Comparison of ENCODE assay signal across 11 cellular contexts in the genomic region with DNA sequence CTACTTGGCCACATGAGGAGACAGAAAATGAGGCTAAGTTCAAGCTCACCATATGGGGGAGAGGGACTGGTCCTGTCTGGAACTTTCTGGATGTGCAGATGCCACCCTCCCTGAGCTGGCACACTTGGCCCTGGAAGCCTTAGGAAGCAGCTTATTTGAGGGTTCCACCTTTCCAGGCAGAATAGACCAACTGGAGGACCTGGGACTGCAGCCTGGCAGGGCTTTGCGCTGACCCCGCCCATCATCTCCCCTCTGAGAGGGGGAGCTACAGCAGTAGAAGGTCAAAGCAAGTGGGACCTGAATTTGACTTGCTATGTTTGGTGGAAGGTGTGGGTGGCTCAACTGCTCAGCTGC.
"Had no signal": no experiment of that assay in that cellular context is flagged by ENCODE, and none has a peak within 500 bp of the region (broad histone marks: within the 10 kb centered on the region; RNA-seq: fewer than 3 reads in every experiment).

No MANE protein-coding gene starts in this region.

- H3K9me3 Mint-ChIP-seq: activated CD8-positive, alpha-beta T cell treated with anti-CD3 and anti-CD28 coated beads for 36 hours; natural killer cell; stimulated activated memory B cell treated with anti-CD40 and anti-IgM and Interleukin-4, amounts not matched to agents 10 μg/mL and 1 μg/mL and 100 μg/mL, for 72 hours had no signal

- H3K4me1 Mint-ChIP-seq: activated CD4-positive, alpha-beta T cell treated with anti-CD3 and anti-CD28 coated beads for 36 hours; natural killer cell; stimulated activated memory B cell treated with anti-CD40 and anti-IgM and Interleukin-4, amounts not matched to agents 10 μg/mL and 1 μg/mL and 100 μg/mL, for 72 hours had no signal

- H3K4me1 ChIP-seq: prostate gland, spleen had no signal

- H3K36me3 Mint-ChIP-seq: natural killer cell; stimulated activated memory B cell treated with anti-CD40 and anti-IgM and Interleukin-4, amounts not matched to agents 10 μg/mL and 1 μg/mL and 100 μg/mL, for 72 hours had no signal

- ATAC-seq: activated CD4-positive, alpha-beta T cell treated with anti-CD3 and anti-CD28 coated beads for 36 hours; activated CD8-positive, alpha-beta T cell treated with anti-CD3 and anti-CD28 coated beads for 36 hours; natural killer cell; stimulated activated memory B cell treated with anti-CD40 and anti-IgM and Interleukin-4, amounts not matched to agents 10 μg/mL and 1 μg/mL and 100 μg/mL, for 72 hours had no signal

- H3K4me3 Mint-ChIP-seq: activated CD4-positive, alpha-beta T cell treated with anti-CD3 and anti-CD28 coated beads for 36 hours; activated CD8-positive, alpha-beta T cell treated with anti-CD3 and anti-CD28 coated beads for 36 hours; natural killer cell; stimulated activated memory B cell treated with anti-CD40 and anti-IgM and Interleukin-4, amounts not matched to agents 10 μg/mL and 1 μg/mL and 100 μg/mL, for 72 hours had no signal

- H3K4me3 ChIP-seq: prostate gland, spleen had no signal

- H3K27me3 Mint-ChIP-seq: activated CD4-positive, alpha-beta T cell treated with anti-CD3 and anti-CD28 coated beads for 36 hours; activated CD8-positive, alpha-beta T cell treated with anti-CD3 and anti-CD28 coated beads for 36 hours; stimulated activated memory B cell treated with anti-CD40 and anti-IgM and Interleukin-4, amounts not matched to agents 10 μg/mL and 1 μg/mL and 100 μg/mL, for 72 hours had no signal

- H3K27me3 ChIP-seq: spleen had no signal

- H3K27ac Mint-ChIP-seq: activated CD4-positive, alpha-beta T cell treated with anti-CD3 and anti-CD28 coated beads for 36 hours; activated CD8-positive, alpha-beta T cell treated with anti-CD3 and anti-CD28 coated beads for 36 hours; natural killer cell; stimulated activated memory B cell treated with anti-CD40 and anti-IgM and Interleukin-4, amounts not matched to agents 10 μg/mL and 1 μg/mL and 100 μg/mL, for 72 hours had no signal

- H3K27ac ChIP-seq: prostate gland, spleen, VCaP had no signal

- DNase-seq: activated CD4-positive, alpha-beta T cell treated with anti-CD3 and anti-CD28 coated beads for 36 hours; activated CD8-positive, alpha-beta memory T cell treated with anti-CD3 and anti-CD28 coated beads, Interleukin-2, amount 50 U/mL, for 4 hours; activated CD8-positive, alpha-beta T cell treated with anti-CD3 and anti-CD28 coated beads for 36 hours; aorta; natural killer cell; spleen; stimulated activated CD4-positive, alpha-beta T cell treated with anti-CD3 and anti-CD28 coated beads, Interleukin-1b, Interleukin-23, amount 100 ng/mL, for 48 hours; T-helper 9 cell had no signal

- H3K36me3 ChIP-seq: prostate gland, spleen had no signal

- H3K9me3 ChIP-seq: prostate gland, spleen had no signal
